ENCODE assay signal across 8 cellular contexts in genomic region chr2:95121495-95122196, GRCh38. TPM values are rescaled to one million over a fixed set of nuclear protein-coding genes. Genes with fewer than 3 reads are reported as not detected.
DNase-seq lines count a peak whose midpoint lies in the region; ATAC-seq and TF ChIP-seq lines count a peak whose summit lies in the region.

MRPS5 (minus strand) TSS chr2:95121808; CDS start chr2:95121791, 17 bp downstream.

- H3K9me3 Mint-ChIP-seq in CD14-positive monocyte: peaks cover 0 to 7% (median 2%) of the 10 kb centered on the region in 7 donors
- peaks cover 4% of the 10 kb centered on the region for H3K9me3 Mint-ChIP-seq in activated CD8-positive, alpha-beta T cell treated with anti-CD3 and anti-CD28 coated beads, Interleukin-2, amount 10 ng/mL, durations not matched to agents 7 days and 5 days (ENCODE audit: insufficient read depth)

- POLR2A ChIA-PET in activated CD8-positive, alpha-beta T cell treated with anti-CD3 and anti-CD28 coated beads, Interleukin-2, amount 10 ng/mL, durations not matched to agents 7 days and 5 days (lab: Charles Lee): interaction anchor here (0.7 to 2.8 kb wide), 8 partner anchors 37 to 109 kb away, joined by 3 to 15 read pairs (median 7); partner anchors contain the start of genes MAL, ZNF2 and ZNF514

- peaks cover 12 to 15% of the 10 kb centered on the region in 2 donors for H3K36me3 Mint-ChIP-seq in CD14-positive monocyte
- peaks cover 35% of the 10 kb centered on the region for H3K36me3 Mint-ChIP-seq in activated CD8-positive, alpha-beta T cell treated with anti-CD3 and anti-CD28 coated beads, Interleukin-2, amount 10 ng/mL, durations not matched to agents 7 days and 5 days (ENCODE audit: low read depth)

- peak; percentile 87 for ATAC-seq in GM19328 (IDR thresholded peaks at IDR 0.05; ENCODE audit: unreplicated experiment)
- ATAC-seq in HG03469 (IDR thresholded peaks at IDR 0.05; ENCODE audit: unreplicated experiment): peak; percentile 79
- peak; percentile 97 for ATAC-seq in activated CD8-positive, alpha-beta T cell treated with anti-CD3 and anti-CD28 coated beads, Interleukin-2, amount 10 ng/mL, durations not matched to agents 7 days and 5 days

- peak; percentile 69 for DNase-seq in CD14-positive monocyte (ENCODE audit: low spot score)
- peak; percentile 66 for DNase-seq in NCI-H82 treated with DMSO at 0.1 percent for 48 hours (lab: John Stamatoyannopoulos, UW; ENCODE audit: unreplicated experiment)
- DNase-seq in activated CD8-positive, alpha-beta T cell treated with anti-CD3 and anti-CD28 coated beads, Interleukin-2, amount 10 ng/mL, durations not matched to agents 7 days and 5 days: peak; percentile 87
- peak; percentile 75 for DNase-seq in effector CD4-positive, alpha-beta T cell
- DNase-seq in medulla oblongata (ENCODE audit: extremely low spot score): peak; percentile 84
- peak; percentile 74 for DNase-seq in stimulated activated CD8-positive, alpha-beta memory T cell treated with anti-CD3 and anti-CD28 coated beads, Interleukin-12 subunit alpha, Interleukin-12 subunit beta, amount 100 ng/mL, for 1 hour (ENCODE audit: low read depth)

- peak within 1 kb of the TSS; percentile 94 to 97 for H3K4me3 Mint-ChIP-seq in CD14-positive monocyte
- H3K4me3 Mint-ChIP-seq in activated CD8-positive, alpha-beta T cell treated with anti-CD3 and anti-CD28 coated beads, Interleukin-2, amount 10 ng/mL, durations not matched to agents 7 days and 5 days: peak within 1 kb of the TSS; percentile 96

- no peak for TF ChIP-seq CTCF in CD14-positive monocyte (IDR thresholded peaks at IDR 0.05)

- peaks cover 41% of the 10 kb centered on the region for H3K4me1 Mint-ChIP-seq in CD14-positive monocyte
- peaks cover 43% of the 10 kb centered on the region for H3K4me1 Mint-ChIP-seq in activated CD8-positive, alpha-beta T cell treated with anti-CD3 and anti-CD28 coated beads, Interleukin-2, amount 10 ng/mL, durations not matched to agents 7 days and 5 days (ENCODE audit: low read depth)

- CTCF ChIA-PET in activated CD8-positive, alpha-beta T cell treated with anti-CD3 and anti-CD28 coated beads, Interleukin-2, amount 10 ng/mL, durations not matched to agents 7 days and 5 days (lab: Charles Lee): interaction anchor here (1.1 to 10.5 kb wide), 10 partner anchors 38 to 165 kb away, joined by 3 to 296 read pairs (median 5); partner anchors contain the start of genes MAL, ZNF2 and ZNF514

- H3K27ac Mint-ChIP-seq in CD14-positive monocyte: peak within 1 kb of the TSS; percentile 89 to 95 (median 93)
- H3K27ac Mint-ChIP-seq in activated CD8-positive, alpha-beta T cell treated with anti-CD3 and anti-CD28 coated beads, Interleukin-2, amount 10 ng/mL, durations not matched to agents 7 days and 5 days: peak within 1 kb of the TSS; percentile 96

- intact Hi-C loops in CD14-positive monocyte (cut with micrococcal nuclease): loop anchor here (2.0 to 5.0 kb wide), 2 partner anchors 43 to 46 kb away; partner anchors contain the start of gene ZNF2 (in 2 of the 2)

- peaks cover 1 to 3% (median 2%) of the 10 kb centered on the region in 3 donors for H3K27me3 Mint-ChIP-seq in CD14-positive monocyte (ENCODE audit: low read depth in 3 of 3)
- H3K27me3 Mint-ChIP-seq in activated CD8-positive, alpha-beta T cell treated with anti-CD3 and anti-CD28 coated beads, Interleukin-2, amount 10 ng/mL, durations not matched to agents 7 days and 5 days (ENCODE audit: low read depth): peaks cover 3% of the 10 kb centered on the region

RNA-seq across cellular contexts. Expression of gene MRPS5, which starts in this region (rescaled TPM):
- 10 to 100 TPM; 30.9 to 35.2 TPM for polyA plus RNA-seq in CD14-positive monocyte
- 10 to 100 TPM; 79.8 to 83.3 TPM for total RNA-seq in activated CD8-positive, alpha-beta T cell treated with anti-CD3 and anti-CD28 coated beads, Interleukin-2, amount 10 ng/mL, durations not matched to agents 7 days and 5 days

Comparison
In these comparisons a context has a peak if more than half of its experiments do, and no peak if none do; other contexts are left out.
1. Peak in every context shown above with its lines: DNase-seq and ATAC-seq.